Comparison of ENCODE assay signal across 25 cellular contexts in the genomic region with DNA sequence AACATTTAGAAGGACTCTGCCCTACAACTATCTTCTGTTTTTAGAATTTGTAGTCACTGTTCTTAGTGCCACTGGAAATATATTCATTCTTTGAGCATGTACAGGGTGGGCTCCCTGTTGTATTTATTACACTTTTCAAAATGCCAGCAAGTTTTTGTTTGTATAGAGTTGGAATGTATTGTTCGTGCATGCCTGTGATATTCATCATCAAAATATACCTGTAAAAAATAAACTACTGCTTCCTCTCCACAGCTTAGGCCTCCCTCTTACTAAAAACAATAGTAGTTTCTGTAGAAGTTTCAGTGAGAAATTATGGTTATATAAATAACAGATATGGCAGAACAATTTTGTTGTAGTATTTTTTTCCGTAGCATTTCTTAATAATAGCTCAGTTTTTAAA.
DNase-seq lines count a peak whose midpoint lies in the region; ATAC-seq, FAIRE-seq and TF ChIP-seq lines count a peak whose summit lies in the region.
"Had no signal": no experiment of that assay in that cellular context is flagged by ENCODE, and none has a peak within 500 bp of the region (broad histone marks: within the 10 kb centered on the region; RNA-seq: fewer than 3 reads in every experiment).

No MANE protein-coding gene starts in this region.

- no peak for DNase-seq in A549 (ENCODE audit: low read depth in 1 of 2, low spot score in 1 of 2)
- peak; percentile 10 for DNase-seq in RWPE1 (ENCODE audit: low spot score)
- peak; percentile 38 for DNase-seq in endothelial cell of umbilical vein (ENCODE audit: low read depth, low spot score)
- peak; percentile 23 to 57 for DNase-seq in lung microvascular endothelial cell (ENCODE audit: low read depth in 2 of 2)
- DNase-seq in NCI-H1417 (lab: John Stamatoyannopoulos, UW): no peak
- DNase-seq in NCI-H748 treated with DMSO at 0.1 percent for 48 hours (lab: John Stamatoyannopoulos, UW): no peak
- DNase-seq in NCI-H774 (lab: John Stamatoyannopoulos, UW): no peak
- DNase-seq: 8988T, DMS53, GF-D8, GOT3, HCEC 1CT, KG1, NCI-H1092, NCI-H1436 treated with DMSO at 0.1 percent for 48 hours, NCI-H1930, NCI-H226, NCI-H510A treated with DMSO at 0.1 percent for 48 hours, NCI-H82, SHP77 had no signal

- no peaks in the 10 kb centered on the region for H3K27me3 ChIP-seq in endothelial cell of umbilical vein (ENCODE audit: control insufficient read depth in 2 of 2, insufficient read depth in 2 of 2, low read length in 2 of 2)

- POLR2A ChIA-PET in A549 (lab: Yijun Ruan, JAX): no interaction called here
- POLR2A ChIA-PET in RWPE1 (lab: Yijun Ruan, JAX; ENCODE audit: low non-redundant PET): no interaction called here
- POLR2A ChIA-PET in endothelial cell of umbilical vein (lab: Charles Lee): no interaction called here

- H3K4me3 ChIP-seq in A549: no peak overlapping the region
- no peak overlapping the region for H3K4me3 ChIP-seq in endothelial cell of umbilical vein (replicated peaks in 1 of 3; ENCODE audit: insufficient read depth in 1 of 3, low read depth in 1 of 3, low read length in 3 of 3)
- H3K4me3 ChIP-seq: SK-N-MC had no signal

- WGBS in A549 (ENCODE audit: missing lambda C conversion rate): 53% methylated on average over 2 of the region's 2 CpGs

- no peaks in the 10 kb centered on the region for H3K9me3 ChIP-seq in A549
- no peaks in the 10 kb centered on the region for H3K9me3 ChIP-seq in endothelial cell of umbilical vein (replicated peaks; ENCODE audit: control insufficient read depth, insufficient read depth, low read length)

- no peak overlapping the region for H3K9ac ChIP-seq in endothelial cell of umbilical vein (replicated peaks; ENCODE audit: extremely low read depth, insufficient read depth, low read length)

- no peak for TF ChIP-seq POLR2A in A549 (IDR thresholded peaks at IDR 0.05; ENCODE audit: low read length)
- TF ChIP-seq POLR2A in endothelial cell of umbilical vein (IDR thresholded peaks at IDR 0.05; ENCODE audit: low read depth, low read length): no peak

- TF ChIP-seq CTCF in A549 (IDR thresholded peaks at IDR 0.05) (no peak), RWPE1 (conservative IDR thresholded peaks at IDR 0.05; ENCODE audit: low read depth) (no peak), endothelial cell of umbilical vein (IDR thresholded peaks at IDR 0.05; ENCODE audit: extremely low read depth in 1 of 2, insufficient read depth in 1 of 2, low read depth in 1 of 2, low read length in 2 of 2) (no peak)

- peak overlapping the region; percentile 10; the same call in 1 of the 3 replicates for H3K4me2 ChIP-seq in A549
- peak overlapping the region; percentile 67 for H3K4me2 ChIP-seq in endothelial cell of umbilical vein (ENCODE audit: insufficient read depth, low read length)

- H3K79me2 ChIP-seq in endothelial cell of umbilical vein (ENCODE audit: control insufficient read depth, insufficient read depth, low read length): no peaks in the 10 kb centered on the region

- dilution Hi-C loops in endothelial cell of umbilical vein (cut with MboI; ENCODE audit: extremely low pct_ligation_motif_present, low sequenced_read_pairs): no loop called here

- TF ChIP-seq RAD21 in A549 (conservative IDR thresholded peaks at IDR 0.05 in 1 of 2, IDR thresholded peaks at IDR 0.05 in 1 of 2): no peak

- no TSS peak for BruUV-seq in endothelial cell of umbilical vein (replicated peaks; lab: Mats Ljungman, UMichigan)

- H2AFZ ChIP-seq in endothelial cell of umbilical vein (ENCODE audit: low read depth, low read length): no peak overlapping the region

- CTCF ChIA-PET in A549 (lab: Yijun Ruan, JAX): interaction anchor here (0.9 kb wide), 1 partner anchor 53 kb away, joined by 3 read pairs; no protein-coding TSS in a partner anchor
- CTCF ChIA-PET in RWPE1 (lab: Yijun Ruan, JAX): no interaction called here
- CTCF ChIA-PET in endothelial cell of umbilical vein (lab: Charles Lee): interaction anchor here (0.7 to 1.7 kb wide), 4 partner anchors 9 to 153 kb away, joined by 3 to 4 read pairs (median 4); no protein-coding TSS in a partner anchor

- ATAC-seq in A549: no peak

- H3K27ac ChIP-seq in A549 (no peak overlapping the region), RWPE1 (no peak overlapping the region), endothelial cell of umbilical vein (ENCODE audit: insufficient read depth, low read depth, low read length) (peak overlapping the region; percentile 37)
- H3K27ac ChIP-seq: C4-2B, SK-N-MC had no signal

- TF ChIP-seq EP300 in A549 (IDR thresholded peaks at IDR 0.05): no peak

- FAIRE-seq in A549 (lab: Jason Lieb, UNC) (no peak), endothelial cell of umbilical vein (lab: Jason Lieb, UNC) (peak; percentile 31)
- FAIRE-seq: D721Med, GM19239, HTR-8/SVneo had no signal

- intact Hi-C loops in endothelial cell of umbilical vein (cut with micrococcal nuclease): loop anchor here (1.0 to 2.0 kb wide), 2 partner anchors 8 to 29 kb away; no protein-coding TSS in a partner anchor

- no peaks in the 10 kb centered on the region for H3K9me1 ChIP-seq in endothelial cell of umbilical vein (replicated peaks; ENCODE audit: control insufficient read depth, extremely low read depth, insufficient read depth, low read length)

- no peaks in the 10 kb centered on the region for H3K36me3 ChIP-seq in endothelial cell of umbilical vein (ENCODE audit: control insufficient read depth in 2 of 2, extremely low read depth in 1 of 2, insufficient read depth in 2 of 2, low read length in 2 of 2)

- H4K20me1 ChIP-seq in endothelial cell of umbilical vein (replicated peaks; ENCODE audit: control insufficient read depth, extremely low read depth, insufficient read depth, low read length): no peaks in the 10 kb centered on the region

- H3K4me1 ChIP-seq in A549: peaks cover 7% of the 10 kb centered on the region; the same call in 2 of the 3 replicates
- peaks cover 15% of the 10 kb centered on the region for H3K4me1 ChIP-seq in endothelial cell of umbilical vein (ENCODE audit: control insufficient read depth, extremely low read depth, insufficient read depth, low read length)

TF ChIP-seq in A549, 52 proteins besides CTCF, POLR2A, EP300 and RAD21:
- no peak for TF ChIP-seq TFCP2L1 (CRISPR knock-in tag; IDR thresholded peaks at IDR 0.05)
- no peak for TF ChIP-seq KDM1A (IDR thresholded peaks at IDR 0.05; ENCODE audit: low read depth)
- TF ChIP-seq MAZ (IDR thresholded peaks at IDR 0.05; ENCODE audit: borderline replicate concordance, low read depth, low read length): no peak
- no peak for TF ChIP-seq RNF2 (IDR thresholded peaks at IDR 0.05; ENCODE audit: borderline replicate concordance, low read depth)
- TF ChIP-seq RARB (CRISPR knock-in tag; IDR thresholded peaks at IDR 0.05): no peak
- TF ChIP-seq HOXB13 (CRISPR knock-in tag; IDR thresholded peaks at IDR 0.05; ENCODE audit: low read depth): no peak
- TF ChIP-seq ZC3H11A (IDR thresholded peaks at IDR 0.05): no peak
- TF ChIP-seq HDAC2 (IDR thresholded peaks at IDR 0.05): no peak
- TF ChIP-seq MAFK (IDR thresholded peaks at IDR 0.05; ENCODE audit: partially characterized antibody): no peak
- TF ChIP-seq FOSB (CRISPR knock-in tag; IDR thresholded peaks at IDR 0.05): no peak
- no peak for TF ChIP-seq CEBPB (IDR thresholded peaks at IDR 0.05)

TF ChIP-seq in endothelial cell of umbilical vein, 7 proteins besides CTCF, POLR2A, EP300 and RAD21:
- TF ChIP-seq, protein P1, sequence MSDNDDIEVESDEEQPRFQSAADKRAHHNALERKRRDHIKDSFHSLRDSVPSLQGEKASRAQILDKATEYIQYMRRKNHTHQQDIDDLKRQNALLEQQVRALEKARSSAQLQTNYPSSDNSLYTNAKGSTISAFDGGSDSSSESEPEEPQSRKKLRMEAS (IDR thresholded peaks at IDR 0.05; ENCODE audit: insufficient read depth, insufficient read length): no peak
- no peak for TF ChIP-seq MYC (IDR thresholded peaks at IDR 0.05; ENCODE audit: low read depth, low read length)

Comparison
In these comparisons a context has a peak if more than half of its experiments do, and no peak if none do; other contexts are left out.
1. DNase-seq: peak in RWPE1 (single experiment), endothelial cell of umbilical vein (single experiment) and lung microvascular endothelial cell (2 of 2); none in A549 (0 of 2), NCI-H1417 (0 of 3), NCI-H748 treated with DMSO at 0.1 percent for 48 hours (single experiment) and NCI-H774 (single experiment).